5 cellular contexts compared by ENCODE assay signal in genomic region chrX:154885057-154885456, GRCh38. TPM values are rescaled to one million over a fixed set of nuclear protein-coding genes. Genes with fewer than 3 reads are reported as not detected.
"Had no signal": no experiment of that assay in that cellular context is flagged by ENCODE, and none has a peak within 500 bp of the region (broad histone marks: within the 10 kb centered on the region; RNA-seq: fewer than 3 reads in every experiment).

No MANE protein-coding gene starts in this region.

RNA-seq across cellular contexts. Expression of gene SMIM9, which starts 50.6 kb away (rescaled TPM):
- total RNA-seq: HepG2, HT-29, HT1080, IMR-90, K562 had no signal
